Comparison of ENCODE assay signal across 8 cellular contexts in genomic region chr4:182144621-182145359, GRCh38.
A peak's percentile ranks its signal among the peaks of the same experiment; 100 is the strongest.
DNase-seq lines count a peak whose midpoint lies in the region; ATAC-seq and TF ChIP-seq lines count a peak whose summit lies in the region.

No MANE protein-coding gene starts in this region.

- H2AFZ ChIP-seq in fibroblast of lung (ENCODE audit: low read length), result no peak overlapping the region

- peak overlapping the region; percentile 36 to 73 (median 53) for H3K4me3 ChIP-seq in Peyer's patch
- H3K4me3 ChIP-seq in fibroblast of lung (replicated peaks in 1 of 4; ENCODE audit: control extremely low read depth in 1 of 4, insufficient read depth in 1 of 4, low read depth in 3 of 4, low read length in 4 of 4), result peak overlapping the region; percentile 32 to 68 (median 52)
- peak overlapping the region; percentile 65 for H3K4me3 ChIP-seq in ovary

- no peak for TF ChIP-seq EP300 in ovary (IDR thresholded peaks at IDR 0.05)

- H3K9ac ChIP-seq in fibroblast of lung (ENCODE audit: insufficient read depth, low read length), result no peak overlapping the region

- intact Hi-C loops in ovary (cut with DNase I), result no loop called here

- 1% methylated on average over 22 to 94 of the region's 95 CpGs for WGBS in ovary, 3 donors

- TF ChIP-seq CTCF in Peyer's patch (IDR thresholded peaks at IDR 0.05) (no peak), fibroblast of lung (conservative IDR thresholded peaks at IDR 0.05 in 1 of 2, IDR thresholded peaks at IDR 0.05 in 1 of 2; ENCODE audit: low read depth in 1 of 2, low read length in 2 of 2) (no peak), ovary (IDR thresholded peaks at IDR 0.05) (no peak)

- H3K9me3 ChIP-seq in Peyer's patch (no peaks in the 10 kb centered on the region), fibroblast of lung (ENCODE audit: control insufficient read depth, insufficient read depth, low read depth, low read length) (no peaks in the 10 kb centered on the region), ovary (no peaks in the 10 kb centered on the region)

- H4K20me1 ChIP-seq in fibroblast of lung (ENCODE audit: control insufficient read depth, extremely low read depth, insufficient read depth, low read length), result no peaks in the 10 kb centered on the region

- H3K4me2 ChIP-seq in fibroblast of lung (ENCODE audit: extremely low read depth, insufficient read depth, low read length), result peak overlapping the region; percentile 62

- H3K27ac ChIP-seq in Peyer's patch, result peak overlapping the region in 3 of 4 donors; percentile 46 to 73 (median 53)
- no peak overlapping the region for H3K27ac ChIP-seq in fibroblast of lung (ENCODE audit: insufficient read depth, low read length)
- H3K27ac ChIP-seq in ovary, result no peak overlapping the region

- peaks cover 0 to 25% (median 0%) of the 10 kb centered on the region in 4 donors for H3K4me1 ChIP-seq in Peyer's patch
- H3K4me1 ChIP-seq in fibroblast of lung (ENCODE audit: control insufficient read depth, extremely low read depth, insufficient read depth, low read length), result no peaks in the 10 kb centered on the region
- H3K4me1 ChIP-seq in ovary (ENCODE audit: insufficient read depth), result peaks cover 5% of the 10 kb centered on the region

- DNase-seq in AG08395 (ENCODE audit: low spot score) (peak; percentile 23), Peyer's patch (peak in 1 of 3 donors; percentile 51), fibroblast of lung (ENCODE audit: low read depth in 2 of 2) (peak in 1 of 2 donors; percentile 19), ovary (peak in 2 of 5 donors; percentile 26 to 32), MV-4-11 (lab: John Stamatoyannopoulos, UW) (no peak)
- DNase-seq in activated CD4-positive, alpha-beta T cell treated with anti-CD3 and anti-CD28 coated beads for 1 hour, result no peak

- TF ChIP-seq POLR2A in Peyer's patch (IDR thresholded peaks at IDR 0.05) (no peak), ovary (IDR thresholded peaks at IDR 0.05) (no peak)

- peaks cover 0 to 8% of the 10 kb centered on the region in 2 donors for H3K27me3 ChIP-seq in Peyer's patch
- H3K27me3 ChIP-seq in fibroblast of lung (ENCODE audit: control insufficient read depth, insufficient read depth, low read length), result peaks cover 15% of the 10 kb centered on the region
- no peaks in the 10 kb centered on the region for H3K27me3 ChIP-seq in ovary

- ATAC-seq in GM18909 (IDR thresholded peaks at IDR 0.05; ENCODE audit: poor library complexity, unreplicated experiment) (peak; percentile 48), HG03565 (IDR thresholded peaks at IDR 0.05; ENCODE audit: unreplicated experiment) (no peak)

- no peaks in the 10 kb centered on the region for H3K36me3 ChIP-seq in Peyer's patch
- no peaks in the 10 kb centered on the region for H3K36me3 ChIP-seq in fibroblast of lung (ENCODE audit: control insufficient read depth, insufficient read depth, low read length)
- no peaks in the 10 kb centered on the region for H3K36me3 ChIP-seq in ovary

- no peaks in the 10 kb centered on the region for H3K79me2 ChIP-seq in fibroblast of lung (ENCODE audit: control insufficient read depth, insufficient read depth, low read length)

Comparison
In these comparisons a context has a peak if more than half of its experiments do, and no peak if none do; other contexts are left out.
1. H3K27ac ChIP-seq: peak in Peyer's patch (3 of 4); none in fibroblast of lung (single experiment) and ovary (0 of 2).
2. Peak in every context shown above with its lines, with median percentiles within 50 percentile points of each other: H3K4me3 ChIP-seq.